8 cellular contexts compared by ENCODE assay signal in genomic region chr21:45643021-45643980, GRCh38. TPM values are rescaled to one million over a fixed set of nuclear protein-coding genes. Genes with fewer than 3 reads are reported as not detected.
DNase-seq lines count a peak whose midpoint lies in the region; ATAC-seq, FAIRE-seq and TF ChIP-seq lines count a peak whose summit lies in the region.

PCBP3 (plus strand) TSS chr21:45643725; CDS start chr21:45850086, 206,361 bp downstream.

- H3K9me3 ChIP-seq in mammary epithelial cell (replicated peaks; ENCODE audit: insufficient read depth, low read length) (no peaks in the 10 kb centered on the region), spleen (no peaks in the 10 kb centered on the region)

- peaks cover 18% of the 10 kb centered on the region for H3K27me3 ChIP-seq in mammary epithelial cell (ENCODE audit: insufficient read depth, low read length)
- peaks cover 0 to 33% (median 5%) of the 10 kb centered on the region in 7 donors for H3K27me3 ChIP-seq in spleen (replicated peaks in 1 of 7)

- CTCF ChIA-PET in WTC11 (lab: Charles Lee): no interaction called here
- CTCF ChIA-PET in mammary epithelial cell (lab: Charles Lee; ENCODE audit: low non-redundant PET): no interaction called here

- POLR2A ChIA-PET in WTC11 (lab: Charles Lee): no interaction called here

- TF ChIP-seq CTCF in WTC11 (IDR thresholded peaks at IDR 0.05): no peak
- no peak for TF ChIP-seq CTCF in mammary epithelial cell (conservative IDR thresholded peaks at IDR 0.05 in 1 of 2, IDR thresholded peaks at IDR 0.05 in 1 of 2; ENCODE audit: extremely low read depth in 1 of 2, insufficient read depth in 1 of 2, low read depth in 1 of 2, low read length in 2 of 2)
- TF ChIP-seq CTCF in spleen (IDR thresholded peaks at IDR 0.05 in 8 of 11, conservative IDR thresholded peaks at IDR 0.05 in 3 of 11): no peak

- no peaks in the 10 kb centered on the region for H3K36me3 Mint-ChIP-seq in WTC11
- H3K36me3 Mint-ChIP-seq in immature natural killer cell: no peaks in the 10 kb centered on the region

- H3K27me3 Mint-ChIP-seq in WTC11 (ENCODE audit: low read depth) (peaks cover 50% of the 10 kb centered on the region), immature natural killer cell (ENCODE audit: low read depth in 3 of 3) (peaks cover 15 to 46% (median 36%) of the 10 kb centered on the region in 3 donors)

- H3K4me3 ChIP-seq in mammary epithelial cell (replicated peaks in 1 of 3; ENCODE audit: insufficient read depth in 1 of 3, low read depth in 2 of 3, low read length in 3 of 3) (peak within 1 kb of the TSS in 1 of 3 experiments; percentile 43), spleen (peak within 1 kb of the TSS; percentile 36 to 78 (median 51))

- TF ChIP-seq POLR2A in GM12892 (IDR thresholded peaks at IDR 0.05; ENCODE audit: low read depth, low read length): peak; percentile 47; the same call in 1 of the 2 replicates
- peak in 1 of 3 donors; percentile 42 for TF ChIP-seq POLR2A in spleen (IDR thresholded peaks at IDR 0.05)

- peak within 1 kb of the TSS; percentile 82 for H3K4me3 Mint-ChIP-seq in WTC11
- H3K4me3 Mint-ChIP-seq in immature natural killer cell: peak within 1 kb of the TSS; percentile 69 to 79 (median 77)

- intact Hi-C loops in mammary epithelial cell (cut with micrococcal nuclease): loop anchor here (2.0 to 10.0 kb wide), 2 partner anchors 56 to 342 kb away; partner anchors contain the start of gene COL6A1
- intact Hi-C loops in spleen (cut with DNase I; ENCODE audit: low total_unique reads): loop anchor here (5.0 kb wide), 1 partner anchor 51 kb away; no protein-coding TSS in a partner anchor

- no peaks in the 10 kb centered on the region for H4K20me1 ChIP-seq in mammary epithelial cell (ENCODE audit: insufficient read depth, low read length)

- H3K36me3 ChIP-seq in mammary epithelial cell (ENCODE audit: insufficient read depth, low read length) (no peaks in the 10 kb centered on the region), spleen (no peaks in the 10 kb centered on the region)

- dilution Hi-C loops in mammary epithelial cell (cut with HindIII; ENCODE audit: low sequenced_read_pairs): no loop called here

- H3K4me2 ChIP-seq in mammary epithelial cell (ENCODE audit: insufficient read depth, low read depth, low read length): peak within 1 kb of the TSS; percentile 78

- DNase-seq in GM12892 (ENCODE audit: insufficient read length): peak; percentile 67
- DNase-seq in NCI-H2107 (lab: John Stamatoyannopoulos, UW): peak; percentile 98
- peak; percentile 99 for DNase-seq in WTC11 (ENCODE audit: low spot score)
- DNase-seq in mammary epithelial cell: peak; percentile 81
- DNase-seq in immature natural killer cell: peak; percentile 70 to 74 (median 71)
- peak; percentile 99 for DNase-seq in spleen

- peaks cover 10% of the 10 kb centered on the region for H3K9me3 Mint-ChIP-seq in WTC11
- peaks cover 0 to 2% (median 0%) of the 10 kb centered on the region in 6 donors for H3K9me3 Mint-ChIP-seq in immature natural killer cell

- peak; percentile 84 for FAIRE-seq in GM12892 (lab: Jason Lieb, UNC)

- H3K4me1 ChIP-seq in mammary epithelial cell (ENCODE audit: insufficient read depth, low read length) (peaks cover 3% of the 10 kb centered on the region), spleen (peaks cover 19 to 62% (median 43%) of the 10 kb centered on the region in 6 donors)

- H3K79me2 ChIP-seq in mammary epithelial cell (ENCODE audit: insufficient read depth, low read length): no peaks in the 10 kb centered on the region

- H3K27ac Mint-ChIP-seq in WTC11: no peak within 1 kb of the TSS
- H3K27ac Mint-ChIP-seq in immature natural killer cell: peak within 1 kb of the TSS in 3 of 6 donors; percentile 21 to 62 (median 60)

- H2AFZ ChIP-seq in mammary epithelial cell (ENCODE audit: low read depth, low read length): peak within 1 kb of the TSS; percentile 56

- WGBS in mammary epithelial cell (ENCODE audit: low coverage, missing lambda C conversion rate): no CpG with 5 or more reads among the region's 120 CpGs
- WGBS in spleen, 5 donors: 0 to 3% (median 2%) methylated on average over 43 to 120 of the region's 120 CpGs

- BruUV-seq in mammary epithelial cell (replicated peaks; lab: Mats Ljungman, UMichigan): no TSS peak

- ATAC-seq in HG02884 (IDR thresholded peaks at IDR 0.05; ENCODE audit: unreplicated experiment): peak; percentile 57
- ATAC-seq in WTC11: peak; percentile 85
- no peak for ATAC-seq in GM18873 (IDR thresholded peaks at IDR 0.05; ENCODE audit: low FRiP score, unreplicated experiment)

- H3K27ac ChIP-seq in mammary epithelial cell (ENCODE audit: insufficient read depth, low read depth, low read length) (no peak within 1 kb of the TSS), spleen (peak within 1 kb of the TSS; percentile 72 to 89 (median 85))

- no peak within 1 kb of the TSS for H3K9ac ChIP-seq in mammary epithelial cell (ENCODE audit: insufficient read depth, low read length)

- in situ Hi-C loops in mammary epithelial cell (cut with MboI; ENCODE audit: low sequenced_read_pairs in 2 of 2): no loop called here

- H3K4me1 Mint-ChIP-seq in WTC11: peaks cover 30% of the 10 kb centered on the region
- H3K4me1 Mint-ChIP-seq in immature natural killer cell: peaks cover 9 to 17% of the 10 kb centered on the region in 2 donors

TF ChIP-seq in WTC11, 78 proteins besides CTCF, POLR2A, EP300 and RAD21:
- TF ChIP-seq ARID4B (CRISPR knock-in tag; IDR thresholded peaks at IDR 0.05; ENCODE audit: borderline replicate concordance) (no peak), SP1 (CRISPR knock-in tag; conservative IDR thresholded peaks at IDR 0.05) (peak; percentile 62), NFYB (CRISPR knock-in tag; conservative IDR thresholded peaks at IDR 0.05; ENCODE audit: low read depth) (peak; percentile 33; the same call in 1 of the 2 replicates)

RNA-seq across cellular contexts. Expression of gene PCBP3, which starts in this region (rescaled TPM):
- polyA plus RNA-seq in GM12892 (2012; ENCODE audit: missing spikeins): 1.8 TPM
- total RNA-seq in WTC11 (2021): 8.5 to 14.0 TPM (median 11.8 TPM) in 3 replicates
- 1 to 10 TPM in 1 of 2 donors, under 1 TPM in 1; 0.67 to 1.0 TPM for total RNA-seq in mammary epithelial cell
- polyA plus RNA-seq in mammary epithelial cell: 0.05 TPM
- polyA minus RNA-seq in mammary epithelial cell: not detected
- under 1 TPM in 2 of 3 donors, not detected in 1; 0.27 to 0.71 TPM for polyA plus RNA-seq in immature natural killer cell
- total RNA-seq in spleen: 10 to 100 TPM in 6 of 7 donors, 1 to 10 TPM in 1; 5.8 to 31.6 (median 18.4) TPM
- polyA plus RNA-seq in spleen: 10 to 100 TPM in 2 of 3 donors, 1 to 10 TPM in 1; 4.2 to 16.4 (median 10.5) TPM

Comparison
In these comparisons a context has a peak if more than half of its experiments do, and no peak if none do; other contexts are left out.
1. Peak in DNase-seq in immature natural killer cell; RNA of the gene not detected or under 1 TPM.